In genomic region chr2:163008642-163009041, GRCh38 we compare ENCODE assay signal across 6 cellular contexts.
"Had no signal": no experiment of that assay in that cellular context is flagged by ENCODE, and none has a peak within 500 bp of the region (broad histone marks: within the 10 kb centered on the region; RNA-seq: fewer than 3 reads in every experiment).

No MANE protein-coding gene starts in this region.

- H3K4me3 ChIP-seq: K562 had no signal

- H3K27ac ChIP-seq: HL-60 had no signal

- DNase-seq: IMR-90, KBM-7, KG1 had no signal

- ATAC-seq: K562 had no signal

- FAIRE-seq: HTR-8/SVneo, K562 had no signal
